ENCODE assay signal across 8 cellular contexts in the genomic region with DNA sequence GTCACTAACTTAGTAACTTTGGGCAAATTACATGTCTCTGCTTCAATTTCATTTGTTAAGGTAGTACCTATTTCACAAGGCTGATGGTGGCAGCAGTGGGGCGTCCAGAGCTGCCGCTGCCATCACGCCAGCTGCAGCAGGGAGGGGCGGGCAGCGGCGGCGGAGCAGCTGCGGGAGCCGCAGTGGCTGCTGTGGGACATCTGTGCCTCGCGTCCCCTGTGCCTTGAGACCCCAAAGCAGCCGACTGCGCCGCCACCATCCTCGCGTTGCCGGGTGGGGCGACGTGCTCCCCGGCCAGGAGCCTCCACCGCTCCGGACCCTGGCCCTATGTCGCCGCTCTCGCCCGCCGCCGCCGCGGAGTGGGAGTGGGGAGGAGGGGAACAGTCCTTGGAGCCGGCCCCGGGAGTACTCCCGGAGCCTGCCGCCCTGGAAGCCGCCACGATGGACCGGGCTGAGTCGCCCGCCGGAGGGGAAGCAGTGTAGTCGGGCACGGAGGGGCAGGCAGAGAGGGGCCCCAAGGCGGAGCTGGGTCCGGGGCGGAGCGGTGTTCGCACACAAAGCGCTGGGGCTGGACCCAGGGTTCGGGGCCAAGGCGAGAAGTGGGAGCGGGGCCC.
DNase-seq lines count a peak whose midpoint lies in the region; ATAC-seq and TF ChIP-seq lines count a peak whose summit lies in the region.

No MANE protein-coding gene starts in this region.

- H3K4me3 Mint-ChIP-seq in T-helper 1 cell treated with Interleukin-12 subunit alpha and Interleukin-12 subunit beta and Interleukin-4 antibody, amounts not matched to agents 30 μg/mL and 1 μg/mL, for 36 hours: peak overlapping the region; percentile 74

- peak overlapping the region; percentile 72 for H3K4me3 ChIP-seq in iPS-11a (ENCODE audit: low read depth, low read length)

- H3K4me1 Mint-ChIP-seq in T-helper 1 cell treated with Interleukin-12 subunit alpha and Interleukin-12 subunit beta and Interleukin-4 antibody, amounts not matched to agents 30 μg/mL and 1 μg/mL, for 36 hours (ENCODE audit: low read depth): peaks cover 3% of the 10 kb centered on the region

- TF ChIP-seq RAD21 in Ishikawa (IDR thresholded peaks at IDR 0.05; ENCODE audit: low read depth): peak; percentile 64

- no peak overlapping the region for H3K27ac Mint-ChIP-seq in T-helper 1 cell treated with Interleukin-12 subunit alpha and Interleukin-12 subunit beta and Interleukin-4 antibody, amounts not matched to agents 30 μg/mL and 1 μg/mL, for 36 hours

- no peaks in the 10 kb centered on the region for H3K9me3 Mint-ChIP-seq in T-helper 1 cell treated with Interleukin-12 subunit alpha and Interleukin-12 subunit beta and Interleukin-4 antibody, amounts not matched to agents 30 μg/mL and 1 μg/mL, for 36 hours

- TF ChIP-seq EP300 in Ishikawa (IDR thresholded peaks at IDR 0.05; ENCODE audit: borderline replicate concordance): no peak; the same call in 1 of the 2 replicates

- ATAC-seq in HG03432 (IDR thresholded peaks at IDR 0.05; ENCODE audit: unreplicated experiment): no peak

- peak; percentile 24 for DNase-seq in DMS153 treated with DMSO at 0.1 percent for 48 hours (lab: John Stamatoyannopoulos, UW; ENCODE audit: unreplicated experiment)
- DNase-seq in DMS153 (lab: John Stamatoyannopoulos, UW): no peak
- DNase-seq in brain pericyte (ENCODE audit: low read depth, low spot score): peak; percentile 3
- DNase-seq in retina: peak; percentile 91

- H3K36me3 Mint-ChIP-seq in T-helper 1 cell treated with Interleukin-12 subunit alpha and Interleukin-12 subunit beta and Interleukin-4 antibody, amounts not matched to agents 30 μg/mL and 1 μg/mL, for 36 hours (ENCODE audit: low read depth): no peaks in the 10 kb centered on the region

- H3K27me3 Mint-ChIP-seq in T-helper 1 cell treated with Interleukin-12 subunit alpha and Interleukin-12 subunit beta and Interleukin-4 antibody, amounts not matched to agents 30 μg/mL and 1 μg/mL, for 36 hours (ENCODE audit: low read depth): peaks cover 12% of the 10 kb centered on the region

TF ChIP-seq in Ishikawa, 13 proteins besides CTCF, POLR2A, EP300 and RAD21:
- TF ChIP-seq TCF12 (IDR thresholded peaks at IDR 0.05; ENCODE audit: low read depth) (peak; percentile 36), YY1 (IDR thresholded peaks at IDR 0.05; ENCODE audit: low read depth) (peak; percentile 74; the same call in 1 of the 2 replicates), TAF1 (IDR thresholded peaks at IDR 0.05; ENCODE audit: low read depth) (peak; percentile 62; the same call in 1 of the 2 replicates), ZBTB7A (IDR thresholded peaks at IDR 0.05; ENCODE audit: low read depth) (peak; percentile 56), TEAD4 (IDR thresholded peaks at IDR 0.05) (no peak; the same call in 1 of the 2 replicates), CEBPB (IDR thresholded peaks at IDR 0.05) (peak; percentile 50; the same call in 1 of the 2 replicates)
- TF ChIP-seq, protein P1, sequence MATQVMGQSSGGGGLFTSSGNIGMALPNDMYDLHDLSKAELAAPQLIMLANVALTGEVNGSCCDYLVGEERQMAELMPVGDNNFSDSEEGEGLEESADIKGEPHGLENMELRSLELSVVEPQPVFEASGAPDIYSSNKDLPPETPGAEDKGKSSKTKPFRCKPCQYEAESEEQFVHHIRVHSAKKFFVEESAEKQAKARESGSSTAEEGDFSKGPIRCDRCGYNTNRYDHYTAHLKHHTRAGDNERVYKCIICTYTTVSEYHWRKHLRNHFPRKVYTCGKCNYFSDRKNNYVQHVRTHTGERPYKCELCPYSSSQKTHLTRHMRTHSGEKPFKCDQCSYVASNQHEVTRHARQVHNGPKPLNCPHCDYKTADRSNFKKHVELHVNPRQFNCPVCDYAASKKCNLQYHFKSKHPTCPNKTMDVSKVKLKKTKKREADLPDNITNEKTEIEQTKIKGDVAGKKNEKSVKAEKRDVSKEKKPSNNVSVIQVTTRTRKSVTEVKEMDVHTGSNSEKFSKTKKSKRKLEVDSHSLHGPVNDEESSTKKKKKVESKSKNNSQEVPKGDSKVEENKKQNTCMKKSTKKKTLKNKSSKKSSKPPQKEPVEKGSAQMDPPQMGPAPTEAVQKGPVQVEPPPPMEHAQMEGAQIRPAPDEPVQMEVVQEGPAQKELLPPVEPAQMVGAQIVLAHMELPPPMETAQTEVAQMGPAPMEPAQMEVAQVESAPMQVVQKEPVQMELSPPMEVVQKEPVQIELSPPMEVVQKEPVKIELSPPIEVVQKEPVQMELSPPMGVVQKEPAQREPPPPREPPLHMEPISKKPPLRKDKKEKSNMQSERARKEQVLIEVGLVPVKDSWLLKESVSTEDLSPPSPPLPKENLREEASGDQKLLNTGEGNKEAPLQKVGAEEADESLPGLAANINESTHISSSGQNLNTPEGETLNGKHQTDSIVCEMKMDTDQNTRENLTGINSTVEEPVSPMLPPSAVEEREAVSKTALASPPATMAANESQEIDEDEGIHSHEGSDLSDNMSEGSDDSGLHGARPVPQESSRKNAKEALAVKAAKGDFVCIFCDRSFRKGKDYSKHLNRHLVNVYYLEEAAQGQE (IDR thresholded peaks at IDR 0.05; ENCODE audit: low read depth): no peak
